Comparison of ENCODE assay signal across 33 cellular contexts in the genomic region with DNA sequence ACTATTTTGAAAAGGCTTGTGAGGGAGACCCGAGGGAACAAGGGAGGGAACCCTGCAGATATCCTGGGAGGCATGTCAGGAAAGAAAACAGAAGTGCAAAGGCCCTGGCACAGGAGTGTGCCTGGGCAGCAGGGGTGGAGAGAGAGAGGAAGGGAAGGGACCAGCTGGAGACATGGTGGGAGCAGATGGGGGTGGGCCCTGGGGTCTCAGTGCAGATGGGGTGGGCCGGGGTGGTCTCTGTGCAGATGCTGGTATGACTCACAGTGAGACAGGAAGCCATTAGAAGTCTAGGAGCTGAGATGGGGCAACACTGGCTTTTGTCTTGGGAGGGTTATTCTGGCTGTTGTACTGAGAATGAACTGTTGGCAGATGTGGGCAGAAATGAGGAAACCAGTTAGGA.
"Had no signal": no experiment of that assay in that cellular context is flagged by ENCODE, and none has a peak within 500 bp of the region (broad histone marks: within the 10 kb centered on the region; RNA-seq: fewer than 3 reads in every experiment).

No MANE protein-coding gene starts in this region.

- H3K27me3 ChIP-seq: adrenal gland, cardiac muscle cell had no signal

- H3K4me1 ChIP-seq: adrenal gland had no signal

- H3K27ac ChIP-seq: adrenal gland, cardiac muscle cell, VCaP had no signal

- H3K4me1 Mint-ChIP-seq: activated T-helper 17 cell treated with anti-CD3 and anti-CD28 coated beads, Interleukin-2, amount 50 U/mL, for 72 hours; brain had no signal

- H3K4me3 ChIP-seq: adrenal gland, cardiac muscle cell had no signal

- H3K36me3 ChIP-seq: adrenal gland, cardiac muscle cell had no signal

- H3K27ac Mint-ChIP-seq: activated B cell treated with CpG ODN at 0.5 μM for 24 hours; activated CD4-positive, alpha-beta memory T cell treated with anti-CD3 and anti-CD28 coated beads for 36 hours; activated CD4-positive, alpha-beta T cell treated with anti-CD3 and anti-CD28 coated beads, Interleukin-2, amount 10 ng/mL, durations not matched to agents 24 days and 14 days; activated CD8-positive, alpha-beta T cell treated with anti-CD3 and anti-CD28 coated beads for 36 hours; activated naive CD4-positive, alpha-beta T cell treated with anti-CD3 and anti-CD28 coated beads for 36 hours; activated naive CD4-positive, alpha-beta T cell treated with anti-CD3 and anti-CD28 coated beads, Interleukin-2, amount 50 U/mL, for 72 hours; activated naive CD8-positive, alpha-beta T cell treated with anti-CD3 and anti-CD28 coated beads for 36 hours; activated T-helper 1 cell treated with anti-CD3 and anti-CD28 coated beads, Interleukin-12 subunit alpha, Interleukin-12 subunit beta, Interleukin-2, Interleukin-4 antibody, amounts not matched to agents 30 ng/mL and 10 ng/mL and 1 ng/mL, durations not matched to agents 14 hours and 24 hours and 36 hours; activated T-helper 17 cell treated with anti-CD3 and anti-CD28 coated beads, Interleukin-2, amount 50 U/mL, for 72 hours; brain; T-helper 1 cell treated with Interleukin-12 subunit alpha and Interleukin-12 subunit beta and Interleukin-4 antibody, amounts not matched to agents 30 μg/mL and 1 μg/mL, for 36 hours; T-helper 2 cell treated with Interferon-gamma antibody and Interleukin-4, amounts not matched to agents 5 μg/mL and 100 μg/mL, for 36 hours had no signal

- H3K36me3 Mint-ChIP-seq: activated naive CD8-positive, alpha-beta T cell treated with anti-CD3 and anti-CD28 coated beads for 36 hours; brain had no signal

- H3K9me3 Mint-ChIP-seq: activated B cell treated with CpG ODN at 0.5 μM for 24 hours; activated T-helper 17 cell treated with anti-CD3 and anti-CD28 coated beads, Interleukin-2, amount 50 U/mL, for 72 hours had no signal

- DNase-seq: activated B cell treated with CpG ODN at 0.5 μM for 24 hours; activated CD4-positive, alpha-beta memory T cell treated with anti-CD3 and anti-CD28 coated beads for 36 hours; activated CD4-positive, alpha-beta T cell treated with anti-CD3 and anti-CD28 coated beads for 4 hours; activated CD4-positive, alpha-beta T cell treated with anti-CD3 and anti-CD28 coated beads, Interleukin-2, amount 10 ng/mL, durations not matched to agents 24 days and 14 days; activated CD4-positive, alpha-beta T cell treated with anti-CD3 and anti-CD28 coated beads, Interleukin-2, amount 50 U/mL, for 1 hour; activated CD4-positive, alpha-beta T cell treated with anti-CD3 and anti-CD28 coated beads, Interleukin-2, amount 50 U/mL, for 4 hours; activated CD4-positive, CD25-positive, alpha-beta regulatory T cell treated with anti-CD3 and anti-CD28 coated beads, Interleukin-2, amount 50 U/mL, for 72 hours; activated CD8-positive, alpha-beta memory T cell treated with anti-CD3 and anti-CD28 coated beads, Interleukin-2, amount 50 U/mL, for 4 hours; activated CD8-positive, alpha-beta T cell treated with anti-CD3 and anti-CD28 coated beads for 36 hours; activated effector memory CD4-positive, alpha-beta T cell treated with anti-CD3 and anti-CD28 coated beads, Interleukin-2, amount 50 U/mL, for 16 hours; activated gamma-delta T cell treated with Interleukin-2 at 50 U/mL for 16 hours; activated naive CD4-positive, alpha-beta T cell; activated naive CD4-positive, alpha-beta T cell treated with anti-CD3 and anti-CD28 coated beads for 36 hours; activated naive CD4-positive, alpha-beta T cell treated with anti-CD3 and anti-CD28 coated beads, Interleukin-2, amount 50 U/mL, for 16 hours; activated naive CD8-positive, alpha-beta T cell treated with anti-CD3 and anti-CD28 coated beads for 36 hours; activated T-cell treated with anti-CD3 and anti-CD28 coated beads for 4 hours; activated T-cell treated with anti-CD3 and anti-CD28 coated beads, Interleukin-2, amount 50 U/mL, for 1 hour; activated T-cell treated with anti-CD3 and anti-CD28 coated beads, Interleukin-2, amount 50 U/mL, for 4 hours; adrenal gland; amniotic stem cell; aorta; caudate nucleus; T-helper 1 cell; T-helper 2 cell; T-helper 9 cell had no signal

- H3K4me3 Mint-ChIP-seq: activated B cell treated with CpG ODN at 0.5 μM for 24 hours; activated CD4-positive, alpha-beta memory T cell treated with anti-CD3 and anti-CD28 coated beads for 36 hours; activated CD4-positive, alpha-beta T cell treated with anti-CD3 and anti-CD28 coated beads, Interleukin-2, amount 10 ng/mL, durations not matched to agents 24 days and 14 days; activated CD8-positive, alpha-beta T cell treated with anti-CD3 and anti-CD28 coated beads for 36 hours; activated naive CD4-positive, alpha-beta T cell treated with anti-CD3 and anti-CD28 coated beads for 36 hours; activated naive CD8-positive, alpha-beta T cell treated with anti-CD3 and anti-CD28 coated beads for 36 hours; activated T-cell treated with anti-CD3 and anti-CD28 coated beads, Interleukin-2, amount 50 U/mL, for 4 hours; activated T-helper 1 cell treated with anti-CD3 and anti-CD28 coated beads, Interleukin-12 subunit alpha, Interleukin-12 subunit beta, Interleukin-2, Interleukin-4 antibody, amounts not matched to agents 30 ng/mL and 10 ng/mL and 1 ng/mL, durations not matched to agents 14 hours and 24 hours and 36 hours; activated T-helper 17 cell treated with anti-CD3 and anti-CD28 coated beads, Interleukin-2, amount 50 U/mL, for 72 hours; brain; T-helper 1 cell treated with Interleukin-12 subunit alpha and Interleukin-12 subunit beta and Interleukin-4 antibody, amounts not matched to agents 30 μg/mL and 1 μg/mL, for 36 hours; T-helper 2 cell treated with Interferon-gamma antibody and Interleukin-4, amounts not matched to agents 5 μg/mL and 100 μg/mL, for 36 hours had no signal

- ATAC-seq: activated CD8-positive, alpha-beta T cell treated with anti-CD3 and anti-CD28 coated beads for 36 hours; activated naive CD4-positive, alpha-beta T cell treated with anti-CD3 and anti-CD28 coated beads, Interleukin-2, amount 50 U/mL, for 72 hours; activated T-cell treated with anti-CD3 and anti-CD28 coated beads, Interleukin-2, amount 50 U/mL, for 4 hours; activated T-helper 17 cell treated with anti-CD3 and anti-CD28 coated beads, Interleukin-2, amount 50 U/mL, for 72 hours had no signal
